21 cellular contexts compared by ENCODE assay signal in the genomic region with DNA sequence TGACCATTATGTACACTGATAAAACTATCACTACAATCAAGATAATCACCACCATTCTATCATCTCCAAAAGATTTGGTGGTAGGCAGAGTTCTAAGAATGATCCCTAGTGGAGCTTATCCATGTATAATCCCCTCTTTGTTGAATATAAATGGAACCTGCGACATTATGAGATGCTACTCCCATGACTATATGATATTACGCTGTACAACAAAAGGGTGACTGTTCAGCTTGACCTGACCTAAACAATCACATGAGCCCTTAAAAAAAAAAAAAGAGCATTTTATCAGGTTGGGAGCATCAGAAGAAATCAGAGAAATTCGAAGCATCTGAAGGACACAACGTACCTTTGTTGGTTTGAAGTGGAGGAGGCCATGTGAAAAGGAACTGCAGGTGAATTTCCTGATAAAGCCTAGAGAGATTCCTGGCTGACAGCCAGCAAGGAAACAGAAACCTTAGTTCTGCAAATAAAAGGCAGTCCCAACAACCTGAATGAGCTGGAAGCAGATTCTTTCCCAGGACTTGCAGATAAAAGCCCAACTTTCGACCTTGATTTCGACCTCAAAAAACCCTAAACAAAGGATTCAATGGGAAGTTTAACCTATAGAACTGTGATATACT.
DNase-seq lines count a peak whose midpoint lies in the region; ATAC-seq and TF ChIP-seq lines count a peak whose summit lies in the region.
"Had no signal": no experiment of that assay in that cellular context is flagged by ENCODE, and none has a peak within 500 bp of the region (broad histone marks: within the 10 kb centered on the region; RNA-seq: fewer than 3 reads in every experiment).

No MANE protein-coding gene starts in this region.

- H3K27ac ChIP-seq in stomach, result peak overlapping the region in 2 of 5 donors; percentile 40 to 47
- H3K27ac ChIP-seq: HL-60, neutrophil, suprapubic skin had no signal

- no peak for ATAC-seq in HG03159 (IDR thresholded peaks at IDR 0.05; ENCODE audit: unreplicated experiment)
- ATAC-seq in GM21619 (IDR thresholded peaks at IDR 0.05; ENCODE audit: unreplicated experiment), result no peak
- no peak for ATAC-seq in HG03439 (IDR thresholded peaks at IDR 0.05; ENCODE audit: unreplicated experiment)

- no peaks in the 10 kb centered on the region for H3K36me3 ChIP-seq in stomach
- H3K36me3 ChIP-seq: neutrophil, suprapubic skin had no signal

- H3K4me3 ChIP-seq in stomach, result no peak overlapping the region
- H3K4me3 ChIP-seq: suprapubic skin had no signal

- 23 to 52% (median 33%) methylated on average over 6 of the region's 6 CpGs for WGBS in stomach, 5 donors

- DNase-seq in DMS79 (lab: John Stamatoyannopoulos, UW) (peak; percentile 34), NCI-H2029 (lab: John Stamatoyannopoulos, UW) (peak; percentile 41), foreskin melanocyte (peak; percentile 63), stomach (peak; percentile 86)
- DNase-seq: activated B cell treated with CpG ODN at 0.5 μM for 24 hours; activated CD4-positive, alpha-beta T cell treated with anti-CD3 and anti-CD28 coated beads, Interleukin-2, amount 50 U/mL, for 48 hours; activated CD8-positive, alpha-beta memory T cell treated with anti-CD3 and anti-CD28 coated beads, Interleukin-2, amount 50 U/mL, for 48 hours; CD4-positive, CD25-positive, alpha-beta regulatory T cell; cerebellar nuclear complex; DND-41; HFFc6; immature natural killer cell; NCI-H1436 treated with DMSO at 0.1 percent for 48 hours; NCI-H510A; stimulated activated CD4-positive, alpha-beta T cell treated with anti-CD3 and anti-CD28 coated beads, Interleukin-1b, Interleukin-23, amount 100 ng/mL, for 48 hours had no signal

- TF ChIP-seq EP300 in stomach (IDR thresholded peaks at IDR 0.05), result no peak

- intact Hi-C loops in stomach (cut with DNase I; ENCODE audit: low total_unique reads), result no loop called here

- no peak for TF ChIP-seq POLR2A in stomach (IDR thresholded peaks at IDR 0.05)

- peaks cover 0 to 7% (median 3%) of the 10 kb centered on the region in 4 donors for H3K4me1 ChIP-seq in stomach
- H3K4me1 ChIP-seq: suprapubic skin had no signal

- TF ChIP-seq CTCF in stomach (IDR thresholded peaks at IDR 0.05), result no peak

- H3K27me3 ChIP-seq in stomach, result no peaks in the 10 kb centered on the region
- H3K27me3 ChIP-seq: neutrophil, suprapubic skin had no signal

- no peaks in the 10 kb centered on the region for H3K9me3 ChIP-seq in stomach
- H3K9me3 ChIP-seq: neutrophil, suprapubic skin had no signal

Comparison
In these comparisons a context has a peak if more than half of its experiments do, and no peak if none do; other contexts are left out.
1. DNase-seq: peak in every context shown above with its lines; median percentile 86 in stomach; 63 in foreskin melanocyte; 41 in NCI-H2029; 34 in DMS79.